8 cellular contexts compared by ENCODE assay signal in the genomic region with DNA sequence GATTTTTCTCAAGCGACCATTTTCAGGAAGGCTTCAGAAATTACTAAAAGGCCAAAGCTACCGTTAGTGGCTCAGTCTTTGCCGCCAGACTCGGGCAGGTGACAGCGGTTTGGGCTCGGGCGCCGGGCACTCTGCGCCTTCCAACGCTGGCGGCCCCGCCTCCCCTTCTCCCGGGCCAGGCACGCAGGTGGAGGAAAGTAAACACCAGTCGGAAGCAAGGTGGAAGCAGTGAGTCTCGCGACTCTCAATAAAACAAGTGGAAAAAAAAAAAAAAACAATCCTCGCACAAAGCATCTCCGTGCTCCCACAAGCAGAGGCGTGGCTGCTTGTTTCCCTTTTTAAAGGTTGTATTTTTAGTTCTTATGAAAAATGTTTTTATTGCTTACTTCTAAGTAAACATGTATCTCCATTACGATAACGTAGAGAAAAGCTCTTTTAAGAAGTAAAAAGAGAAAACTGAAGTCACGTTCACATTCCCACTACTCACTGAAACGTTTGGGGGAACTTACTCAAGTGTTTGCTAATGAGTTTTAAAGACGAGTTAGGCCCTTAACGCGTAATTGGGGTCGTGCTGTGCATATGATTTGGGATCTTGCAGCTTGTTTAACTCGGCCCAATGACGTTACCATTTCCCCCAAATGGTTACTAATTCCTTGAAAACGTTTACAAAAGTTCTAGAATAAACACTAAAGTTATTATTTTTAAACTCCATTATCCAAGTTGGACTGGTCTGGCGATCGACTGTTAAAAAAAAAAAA. TPM values are rescaled to one million over a fixed set of nuclear protein-coding genes. Genes with fewer than 3 reads are reported as not detected.
DNase-seq lines count a peak whose midpoint lies in the region; ATAC-seq and TF ChIP-seq lines count a peak whose summit lies in the region.

No MANE protein-coding gene starts in this region.

- peak overlapping the region; percentile 97 for H3K4me2 ChIP-seq in mammary epithelial cell (ENCODE audit: insufficient read depth, low read depth, low read length)

- TF ChIP-seq CTCF in Calu3 (IDR thresholded peaks at IDR 0.05; ENCODE audit: unreplicated experiment) (no peak), mammary epithelial cell (conservative IDR thresholded peaks at IDR 0.05 in 1 of 2, IDR thresholded peaks at IDR 0.05 in 1 of 2; ENCODE audit: extremely low read depth in 1 of 2, insufficient read depth in 1 of 2, low read depth in 1 of 2, low read length in 2 of 2) (peak in 1 of 2 donors; percentile 16)

- in situ Hi-C loops in mammary epithelial cell (cut with MboI; ENCODE audit: low sequenced_read_pairs in 2 of 2) = no loop called here

- dilution Hi-C loops in mammary epithelial cell (cut with HindIII; ENCODE audit: low sequenced_read_pairs) = no loop called here

- CTCF ChIA-PET in Calu3 (lab: Charles Lee) = interaction anchor here (0.6 to 3.1 kb wide), 8 partner anchors 16 to 1226 kb away, joined by 3 to 11 read pairs (median 4); no protein-coding TSS in a partner anchor
- CTCF ChIA-PET in mammary epithelial cell (lab: Charles Lee; ENCODE audit: low non-redundant PET) = no interaction called here

- H2AFZ ChIP-seq in mammary epithelial cell (ENCODE audit: low read depth, low read length) = peak overlapping the region; percentile 98

- intact Hi-C loops in Calu3 (cut with micrococcal nuclease; ENCODE audit: unreplicated experiment) (loop anchor here (1.0 kb wide), 1 partner anchor 57 kb away; no protein-coding TSS in a partner anchor), mammary epithelial cell (cut with micrococcal nuclease) (loop anchor here (2.0 to 10.0 kb wide), 3 partner anchors 56 to 517 kb away; partner anchors contain the start of gene SP4)

- 2% methylated on average over 17 of the region's 33 CpGs for WGBS in mammary epithelial cell (ENCODE audit: low coverage, missing lambda C conversion rate)

- no peaks in the 10 kb centered on the region for H4K20me1 ChIP-seq in mammary epithelial cell (ENCODE audit: insufficient read depth, low read length)

- H3K4me3 ChIP-seq in Jurkat, Clone E6-1 (ENCODE audit: low read length) = peak overlapping the region; percentile 87
- H3K4me3 ChIP-seq in SK-N-MC (peak overlapping the region; percentile 85), mammary epithelial cell (replicated peaks in 1 of 3; ENCODE audit: insufficient read depth in 1 of 3, low read depth in 2 of 3, low read length in 3 of 3) (peak overlapping the region; percentile 74 to 96 (median 79))

- H3K4me3 Mint-ChIP-seq in Calu3 (ENCODE audit: low read depth, unreplicated experiment) = peak overlapping the region; percentile 95

- peak overlapping the region; percentile 93 for H3K9ac ChIP-seq in SK-N-MC (ENCODE audit: insufficient read length)
- peak overlapping the region; percentile 78 for H3K9ac ChIP-seq in mammary epithelial cell (ENCODE audit: insufficient read depth, low read length)

- H3K36me3 ChIP-seq in SK-N-MC (ENCODE audit: insufficient read depth, low read length) (peaks cover 19% of the 10 kb centered on the region; the same call in 1 of the 2 replicates), mammary epithelial cell (ENCODE audit: insufficient read depth, low read length) (no peaks in the 10 kb centered on the region)

- no peaks in the 10 kb centered on the region for H3K9me3 Mint-ChIP-seq in Calu3 (ENCODE audit: low read depth, unreplicated experiment)

- ATAC-seq in HG02970 (IDR thresholded peaks at IDR 0.05; ENCODE audit: low FRiP score, unreplicated experiment) = no peak
- no peak for ATAC-seq in HG03354 (IDR thresholded peaks at IDR 0.05; ENCODE audit: poor library complexity, severe bottlenecking, unreplicated experiment)

- no peaks in the 10 kb centered on the region for H3K27me3 ChIP-seq in mammary epithelial cell (ENCODE audit: insufficient read depth, low read length)

- no peaks in the 10 kb centered on the region for H3K9me3 ChIP-seq in SK-N-MC (ENCODE audit: low read depth, low read length)
- H3K9me3 ChIP-seq in mammary epithelial cell (replicated peaks; ENCODE audit: insufficient read depth, low read length) = no peaks in the 10 kb centered on the region

- peak overlapping the region; percentile 66 for H3K27ac Mint-ChIP-seq in Calu3 (ENCODE audit: unreplicated experiment)

- no peak overlapping the region for H3K27ac ChIP-seq in SK-N-MC
- peak overlapping the region; percentile 77 for H3K27ac ChIP-seq in mammary epithelial cell (ENCODE audit: insufficient read depth, low read depth, low read length)

- BruUV-seq in Calu3 (replicated peaks; lab: Mats Ljungman, UMichigan) (TSS peak; percentile 43), mammary epithelial cell (replicated peaks; lab: Mats Ljungman, UMichigan) (TSS peak; percentile 46)

- H3K36me3 Mint-ChIP-seq in Calu3 (ENCODE audit: insufficient read depth, unreplicated experiment) = peaks cover 22% of the 10 kb centered on the region

- H3K4me1 Mint-ChIP-seq in Calu3 (ENCODE audit: low read depth, unreplicated experiment) = peaks cover 33% of the 10 kb centered on the region

- H3K27me3 Mint-ChIP-seq in Calu3 (ENCODE audit: unreplicated experiment) = peaks cover 9% of the 10 kb centered on the region

- H3K4me1 ChIP-seq in mammary epithelial cell (ENCODE audit: insufficient read depth, low read length) = peaks cover 16% of the 10 kb centered on the region

- peaks cover 46% of the 10 kb centered on the region for H3K79me2 ChIP-seq in mammary epithelial cell (ENCODE audit: insufficient read depth, low read length)

- DNase-seq in Calu3 (peak; percentile 88), SK-N-MC (ENCODE audit: low read depth, low spot score) (no peak), mammary epithelial cell (peak; percentile 58), kidney glomerular epithelial cell (lab: John Stamatoyannopoulos, UW) (peak; percentile 39)
- DNase-seq in Jurkat, Clone E6-1 (ENCODE audit: low read depth, low spot score) = peak; percentile 39
- DNase-seq in stimulated activated CD4-positive, alpha-beta T cell treated with anti-CD3 and anti-CD28 coated beads, Interleukin-2, amount 100 ng/mL, for 4 hours (ENCODE audit: low read depth) = peak; percentile 19

RNA-seq across cellular contexts. Expression of gene CDCA7L, which starts 0.9 kb away (rescaled TPM):
- total RNA-seq in Calu3 (2022) = 71.8 and 76.3 TPM in 2 replicates
- 231 TPM for polyA plus RNA-seq in Jurkat, Clone E6-1 (2012; ENCODE audit: insufficient read depth, insufficient read length)
- total RNA-seq in mammary epithelial cell = 10 to 100 TPM in 1 of 2 donors, 1 to 10 TPM in 1; 8.5 to 29.8 TPM
- polyA plus RNA-seq in mammary epithelial cell = 28.7 TPM
- polyA minus RNA-seq in mammary epithelial cell = 38.1 TPM
